Comparison of ENCODE assay signal across 12 cellular contexts in the genomic region with DNA sequence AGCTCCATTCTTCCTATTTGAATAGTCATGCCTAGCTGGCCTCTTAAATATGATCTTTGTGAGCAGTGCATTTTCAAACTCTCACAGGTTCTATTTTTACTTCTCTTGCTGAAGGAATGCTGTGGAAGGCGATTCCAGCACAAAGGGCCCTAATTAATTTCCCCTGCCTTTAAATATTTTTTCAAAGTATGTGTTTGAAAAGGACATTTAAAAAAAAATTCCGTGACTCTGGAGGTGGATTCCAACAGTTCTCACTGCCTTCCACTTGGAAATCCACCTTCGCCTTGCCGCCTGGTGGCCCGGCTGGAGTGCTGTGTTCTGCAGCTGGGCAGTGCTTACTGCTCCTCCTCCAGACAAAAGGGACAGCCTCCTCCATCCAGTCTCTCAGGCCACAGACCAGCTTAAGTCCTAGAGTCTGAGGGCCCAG.
DNase-seq lines count a peak whose midpoint lies in the region; ATAC-seq and TF ChIP-seq lines count a peak whose summit lies in the region.
"Had no signal": no experiment of that assay in that cellular context is flagged by ENCODE, and none has a peak within 500 bp of the region (broad histone marks: within the 10 kb centered on the region; RNA-seq: fewer than 3 reads in every experiment).

No MANE protein-coding gene starts in this region.

- H3K4me3 Mint-ChIP-seq in activated CD4-positive, alpha-beta memory T cell treated with anti-CD3 and anti-CD28 coated beads, Interleukin-2, amount 10 ng/mL, durations not matched to agents 7 days and 5 days: no peak overlapping the region

- H3K9me3 ChIP-seq in neuron (ENCODE audit: low read length): no peaks in the 10 kb centered on the region

- H3K4me3 ChIP-seq in fibroblast of pulmonary artery (replicated peaks; ENCODE audit: low read depth, low read length) (no peak overlapping the region), neuron (ENCODE audit: low read length) (peak overlapping the region; percentile 20)
- H3K4me3 ChIP-seq: adrenal gland had no signal

- CTCF ChIA-PET in activated CD4-positive, alpha-beta memory T cell treated with anti-CD3 and anti-CD28 coated beads, Interleukin-2, amount 10 ng/mL, durations not matched to agents 7 days and 5 days (lab: Charles Lee): interaction anchor here (0.7 kb wide), 1 partner anchor 10 kb away, joined by 3 read pairs; no protein-coding TSS in a partner anchor

- no peaks in the 10 kb centered on the region for H3K36me3 Mint-ChIP-seq in activated CD4-positive, alpha-beta memory T cell treated with anti-CD3 and anti-CD28 coated beads, Interleukin-2, amount 10 ng/mL, durations not matched to agents 7 days and 5 days (ENCODE audit: low read depth)

- no peaks in the 10 kb centered on the region for H3K27me3 ChIP-seq in neuron (ENCODE audit: insufficient read depth, low read length)
- H3K27me3 ChIP-seq: adrenal gland had no signal

- ATAC-seq in Right ventricle myocardium inferior: peak; percentile 88
- no peak for ATAC-seq in GM19452 (IDR thresholded peaks at IDR 0.05; ENCODE audit: unreplicated experiment)
- ATAC-seq in HG03378 (IDR thresholded peaks at IDR 0.05; ENCODE audit: unreplicated experiment): no peak
- no peak for ATAC-seq in GM18502 (IDR thresholded peaks at IDR 0.05; ENCODE audit: poor library complexity, unreplicated experiment)

- H3K27me3 Mint-ChIP-seq in activated CD4-positive, alpha-beta memory T cell treated with anti-CD3 and anti-CD28 coated beads, Interleukin-2, amount 10 ng/mL, durations not matched to agents 7 days and 5 days: peaks cover 47% of the 10 kb centered on the region

- H3K4me1 Mint-ChIP-seq in activated CD4-positive, alpha-beta memory T cell treated with anti-CD3 and anti-CD28 coated beads, Interleukin-2, amount 10 ng/mL, durations not matched to agents 7 days and 5 days: no peaks in the 10 kb centered on the region

- intact Hi-C loops in Right ventricle myocardium inferior (cut with DNase I) (loop anchor here (5.0 kb wide), 1 partner anchor 85 kb away; a partner anchor contains a TSS), cardiac septum (cut with DNase I) (no loop called here)

- POLR2A ChIA-PET in activated CD4-positive, alpha-beta memory T cell treated with anti-CD3 and anti-CD28 coated beads, Interleukin-2, amount 10 ng/mL, durations not matched to agents 7 days and 5 days (lab: Charles Lee): no interaction called here

- no peaks in the 10 kb centered on the region for H3K36me3 ChIP-seq in neuron (ENCODE audit: insufficient read depth, low read length)
- H3K36me3 ChIP-seq: adrenal gland had no signal

- H2AFZ ChIP-seq in neuron (ENCODE audit: low read depth, low read length): peak overlapping the region; percentile 39

- TF ChIP-seq CTCF in fibroblast of pulmonary artery (IDR thresholded peaks at IDR 0.05; ENCODE audit: low read length, missing control alignments): peak; percentile 4

- H3K27ac Mint-ChIP-seq in activated CD4-positive, alpha-beta memory T cell treated with anti-CD3 and anti-CD28 coated beads, Interleukin-2, amount 10 ng/mL, durations not matched to agents 7 days and 5 days: no peak overlapping the region

- H3K4me1 ChIP-seq in neuron (ENCODE audit: insufficient read depth, low read length): peaks cover 14% of the 10 kb centered on the region

- peaks cover 4% of the 10 kb centered on the region for H3K9me3 Mint-ChIP-seq in activated CD4-positive, alpha-beta memory T cell treated with anti-CD3 and anti-CD28 coated beads, Interleukin-2, amount 10 ng/mL, durations not matched to agents 7 days and 5 days

- DNase-seq in Right ventricle myocardium inferior (ENCODE audit: missing footprints) (no peak), cardiac septum (ENCODE audit: low spot score) (no peak), fibroblast of pulmonary artery (ENCODE audit: low read depth) (no peak)
- no peak for DNase-seq in activated CD4-positive, alpha-beta memory T cell treated with anti-CD3 and anti-CD28 coated beads, Interleukin-2, amount 10 ng/mL, durations not matched to agents 7 days and 5 days
- DNase-seq: NCI-H1048, NCI-H524, substantia nigra had no signal
